17 cellular contexts compared by ENCODE assay signal in the genomic region with DNA sequence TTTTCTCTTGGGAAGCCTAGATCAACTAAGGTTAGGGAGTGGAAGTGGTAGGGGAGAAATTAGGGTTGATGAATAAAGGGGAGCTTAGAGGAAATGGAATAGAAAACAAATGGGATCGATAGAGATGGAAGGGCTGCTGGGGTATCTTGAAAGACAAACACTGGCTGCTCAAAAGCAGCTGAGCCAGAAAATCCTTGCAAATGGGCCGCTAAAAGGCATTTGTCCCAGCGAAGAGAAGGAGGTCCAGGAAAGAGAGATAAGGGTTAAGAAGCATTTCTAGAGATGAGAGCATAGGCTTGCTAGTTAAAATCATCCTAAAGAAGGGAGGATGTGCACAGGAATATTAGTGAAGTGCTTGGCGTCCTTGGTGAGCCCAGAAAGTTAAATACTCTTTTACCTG.
"Had no signal": no experiment of that assay in that cellular context is flagged by ENCODE, and none has a peak within 500 bp of the region (broad histone marks: within the 10 kb centered on the region; RNA-seq: fewer than 3 reads in every experiment).

No MANE protein-coding gene starts in this region.

- DNase-seq: activated CD4-positive, alpha-beta T cell treated with anti-CD3 and anti-CD28 coated beads, Interleukin-2, amount 50 U/mL, for 48 hours; activated CD4-positive, CD25-positive, alpha-beta regulatory T cell treated with anti-CD3 and anti-CD28 coated beads, Interleukin-2, amount 50 U/mL, for 72 hours; activated naive CD4-positive, alpha-beta T cell treated with anti-CD3 and anti-CD28 coated beads for 36 hours; adrenal gland; hippocampal formation; kidney; left lung; nephron progenitor cell; ovary; right lobe of liver; stimulated activated CD4-positive, alpha-beta T cell treated with anti-CD3 and anti-CD28 coated beads, Interleukin-1b, Interleukin-23, amount 100 ng/mL, for 48 hours; tibial artery had no signal

- H3K27me3 ChIP-seq: adrenal gland, left lung, ovary, right lobe of liver, tibial artery had no signal

- H3K9me3 Mint-ChIP-seq: activated naive CD4-positive, alpha-beta T cell treated with anti-CD3 and anti-CD28 coated beads for 36 hours; activated T-helper 17 cell treated with anti-CD3 and anti-CD28 coated beads, Interleukin-2, amount 50 U/mL, for 72 hours; memory B cell; nephron progenitor cell had no signal

- H3K4me3 Mint-ChIP-seq: activated naive CD4-positive, alpha-beta T cell treated with anti-CD3 and anti-CD28 coated beads for 36 hours; activated T-helper 17 cell treated with anti-CD3 and anti-CD28 coated beads, Interleukin-2, amount 50 U/mL, for 72 hours; memory B cell; nephron progenitor cell had no signal

- H3K4me1 ChIP-seq: left lung, right lobe of liver had no signal

- H3K27ac ChIP-seq: adrenal gland, ovary, right lobe of liver had no signal

- H3K36me3 Mint-ChIP-seq: memory B cell had no signal

- H3K4me3 ChIP-seq: adrenal gland, left lung, ovary, right lobe of liver, tibial artery had no signal

- H3K36me3 ChIP-seq: adrenal gland, left lung, ovary, right lobe of liver, tibial artery had no signal

- H3K27me3 Mint-ChIP-seq: activated T-helper 17 cell treated with anti-CD3 and anti-CD28 coated beads, Interleukin-2, amount 50 U/mL, for 72 hours had no signal

- H3K9me3 ChIP-seq: adrenal gland, left lung, ovary, right lobe of liver, tibial artery had no signal

- H3K27ac Mint-ChIP-seq: activated naive CD4-positive, alpha-beta T cell treated with anti-CD3 and anti-CD28 coated beads for 36 hours; activated T-helper 17 cell treated with anti-CD3 and anti-CD28 coated beads, Interleukin-2, amount 50 U/mL, for 72 hours; memory B cell; nephron progenitor cell had no signal

- FAIRE-seq: colon, kidney, urothelium cell line had no signal

- ATAC-seq: activated T-helper 17 cell treated with anti-CD3 and anti-CD28 coated beads, Interleukin-2, amount 50 U/mL, for 72 hours; esophagus mucosa; left lung; right lobe of liver had no signal
